ENCODE assay signal across 25 cellular contexts in genomic region chr14:102817318-102817717, GRCh38. TPM values are rescaled to one million over a fixed set of nuclear protein-coding genes. Genes with fewer than 3 reads are reported as not detected.
DNase-seq lines count a peak whose midpoint lies in the region; ATAC-seq and TF ChIP-seq lines count a peak whose summit lies in the region.
"Had no signal": no experiment of that assay in that cellular context is flagged by ENCODE, and none has a peak within 500 bp of the region (broad histone marks: within the 10 kb centered on the region; RNA-seq: fewer than 3 reads in every experiment).

No MANE protein-coding gene starts in this region.

- H3K9me3 ChIP-seq in CD4-positive, alpha-beta T cell (ENCODE audit: control insufficient read depth, low read length), result no peaks in the 10 kb centered on the region
- no peaks in the 10 kb centered on the region for H3K9me3 ChIP-seq in right lobe of liver
- H3K9me3 ChIP-seq: heart left ventricle, suprapubic skin had no signal

- H3K9me3 Mint-ChIP-seq in activated CD8-positive, alpha-beta T cell treated with anti-CD3 and anti-CD28 coated beads for 36 hours, result no peaks in the 10 kb centered on the region
- H3K9me3 Mint-ChIP-seq in activated CD8-positive, alpha-beta T cell treated with anti-CD3 and anti-CD28 coated beads, Interleukin-2, amount 10 ng/mL, durations not matched to agents 7 days and 5 days (ENCODE audit: insufficient read depth), result no peaks in the 10 kb centered on the region
- H3K9me3 Mint-ChIP-seq in CD4-positive, alpha-beta T cell, result no peaks in the 10 kb centered on the region
- no peaks in the 10 kb centered on the region for H3K9me3 Mint-ChIP-seq in WTC11

- ATAC-seq in activated CD8-positive, alpha-beta T cell treated with anti-CD3 and anti-CD28 coated beads for 36 hours, result no peak
- no peak for ATAC-seq in activated CD8-positive, alpha-beta T cell treated with anti-CD3 and anti-CD28 coated beads, Interleukin-2, amount 10 ng/mL, durations not matched to agents 7 days and 5 days
- ATAC-seq in CD4-positive, alpha-beta T cell (ENCODE audit: poor library complexity), result no peak
- ATAC-seq in WTC11 (no peak), right lobe of liver (peak; percentile 57 to 83 (median 80)), Right ventricle myocardium superior (ENCODE audit: poor library complexity) (no peak)
- ATAC-seq: heart left ventricle, SK-N-SH treated with all-trans-retinoic acid at 6 μM for 48 hours had no signal

- H3K4me3 ChIP-seq in right lobe of liver, result no peak overlapping the region
- H3K4me3 ChIP-seq: HAP-1, heart left ventricle, suprapubic skin had no signal

- no peaks in the 10 kb centered on the region for H3K36me3 ChIP-seq in right lobe of liver
- H3K36me3 ChIP-seq: brain microvascular endothelial cell, HAP-1, heart left ventricle, suprapubic skin, WERI-Rb-1 had no signal

- peaks cover 0 to 26% (median 6%) of the 10 kb centered on the region in 4 donors for H3K4me1 ChIP-seq in right lobe of liver

- peaks cover 75% of the 10 kb centered on the region for H3K4me1 Mint-ChIP-seq in activated CD8-positive, alpha-beta T cell treated with anti-CD3 and anti-CD28 coated beads for 36 hours (ENCODE audit: low read depth)
- H3K4me1 Mint-ChIP-seq in activated CD8-positive, alpha-beta T cell treated with anti-CD3 and anti-CD28 coated beads, Interleukin-2, amount 10 ng/mL, durations not matched to agents 7 days and 5 days (ENCODE audit: low read depth), result peaks cover 48% of the 10 kb centered on the region
- peaks cover 77% of the 10 kb centered on the region for H3K4me1 Mint-ChIP-seq in CD4-positive, alpha-beta T cell (ENCODE audit: low read depth)
- peaks cover 22% of the 10 kb centered on the region for H3K4me1 Mint-ChIP-seq in WTC11

- WGBS in right lobe of liver (ENCODE audit: insufficient coverage, low coverage, low lambda C conversion rate, missing lambda C conversion rate), result 40% methylated on average over 2 of the region's 2 CpGs

- DNase-seq in activated CD8-positive, alpha-beta T cell treated with anti-CD3 and anti-CD28 coated beads for 36 hours, result no peak
- no peak for DNase-seq in activated CD8-positive, alpha-beta T cell treated with anti-CD3 and anti-CD28 coated beads, Interleukin-2, amount 10 ng/mL, durations not matched to agents 7 days and 5 days
- DNase-seq in CD4-positive, alpha-beta T cell, result no peak
- no peak for DNase-seq in WTC11 (ENCODE audit: low spot score)
- peak in 1 of 3 donors; percentile 68 for DNase-seq in right lobe of liver
- no peak for DNase-seq in NCI-H2171 treated with DMSO at 0.1 percent for 48 hours (lab: John Stamatoyannopoulos, UW)
- no peak for DNase-seq in GM10266 (ENCODE audit: extremely low spot score)
- DNase-seq in Right ventricle myocardium superior, result no peak
- DNase-seq: activated CD4-positive, alpha-beta T cell treated with anti-CD3 and anti-CD28 coated beads, Interleukin-2, amount 50 U/mL, for 48 hours; AML-193; brain microvascular endothelial cell; DMS79 treated with DMSO at 0.1 percent for 48 hours; effector CD4-positive, alpha-beta T cell; erythroblast; heart left ventricle; NCI-H1105; NCI-H2029 treated with DMSO at 0.1 percent for 48 hours; NCI-H774; occipital lobe; T-helper 9 cell; WERI-Rb-1 had no signal

- no peak overlapping the region for H3K27ac ChIP-seq in CD4-positive, alpha-beta T cell (ENCODE audit: low read depth, low read length)
- peak overlapping the region in 2 of 3 donors; percentile 33 to 52 for H3K27ac ChIP-seq in right lobe of liver
- H3K27ac ChIP-seq: brain microvascular endothelial cell, heart left ventricle, HL-60, suprapubic skin, WERI-Rb-1 had no signal

- intact Hi-C loops in activated CD8-positive, alpha-beta T cell treated with anti-CD3 and anti-CD28 coated beads for 36 hours (cut with micrococcal nuclease), result loop anchor here (5.0 kb wide), 1 partner anchor 40 kb away; the partner anchor contains the start of gene TRAF3
- intact Hi-C loops in CD4-positive, alpha-beta T cell (cut with DNase I, micrococcal nuclease), result loop anchor here in 1 of 2 experiments (5.0 kb wide), 1 partner anchor 40 kb away; the partner anchor contains the start of gene TRAF3
- intact Hi-C loops in right lobe of liver (cut with DNase I), result no loop called here
- intact Hi-C loops in Right ventricle myocardium superior (cut with DNase I), result no loop called here

- H3K4me3 Mint-ChIP-seq in activated CD8-positive, alpha-beta T cell treated with anti-CD3 and anti-CD28 coated beads for 36 hours, result no peak overlapping the region
- no peak overlapping the region for H3K4me3 Mint-ChIP-seq in activated CD8-positive, alpha-beta T cell treated with anti-CD3 and anti-CD28 coated beads, Interleukin-2, amount 10 ng/mL, durations not matched to agents 7 days and 5 days
- no peak overlapping the region for H3K4me3 Mint-ChIP-seq in CD4-positive, alpha-beta T cell
- H3K4me3 Mint-ChIP-seq in WTC11, result no peak overlapping the region

- peak overlapping the region; percentile 59 for H3K27ac Mint-ChIP-seq in activated CD8-positive, alpha-beta T cell treated with anti-CD3 and anti-CD28 coated beads for 36 hours
- H3K27ac Mint-ChIP-seq in activated CD8-positive, alpha-beta T cell treated with anti-CD3 and anti-CD28 coated beads, Interleukin-2, amount 10 ng/mL, durations not matched to agents 7 days and 5 days, result no peak overlapping the region
- peak overlapping the region; percentile 43 for H3K27ac Mint-ChIP-seq in CD4-positive, alpha-beta T cell
- H3K27ac Mint-ChIP-seq in WTC11, result peak overlapping the region; percentile 25; the same call in 1 of the 2 replicates

- TF ChIP-seq POLR2A in right lobe of liver (IDR thresholded peaks at IDR 0.05), result no peak

- POLR2A ChIA-PET in activated CD8-positive, alpha-beta T cell treated with anti-CD3 and anti-CD28 coated beads for 36 hours (lab: Charles Lee), result interaction anchor here (0.9 to 1.5 kb wide), 2 partner anchors 11 to 21 kb away, joined by 3 to 5 read pairs; no protein-coding TSS in a partner anchor
- POLR2A ChIA-PET in activated CD8-positive, alpha-beta T cell treated with anti-CD3 and anti-CD28 coated beads, Interleukin-2, amount 10 ng/mL, durations not matched to agents 7 days and 5 days (lab: Charles Lee), result no interaction called here
- POLR2A ChIA-PET in CD4-positive, alpha-beta T cell (lab: Charles Lee), result no interaction called here
- POLR2A ChIA-PET in WTC11 (lab: Charles Lee), result no interaction called here

- H3K36me3 Mint-ChIP-seq in activated CD8-positive, alpha-beta T cell treated with anti-CD3 and anti-CD28 coated beads for 36 hours (ENCODE audit: low read depth), result peaks cover 44% of the 10 kb centered on the region
- peaks cover 17% of the 10 kb centered on the region for H3K36me3 Mint-ChIP-seq in activated CD8-positive, alpha-beta T cell treated with anti-CD3 and anti-CD28 coated beads, Interleukin-2, amount 10 ng/mL, durations not matched to agents 7 days and 5 days (ENCODE audit: low read depth)
- H3K36me3 Mint-ChIP-seq in CD4-positive, alpha-beta T cell (ENCODE audit: low read depth), result peaks cover 41% of the 10 kb centered on the region
- no peaks in the 10 kb centered on the region for H3K36me3 Mint-ChIP-seq in WTC11

- H3K27me3 Mint-ChIP-seq in activated CD8-positive, alpha-beta T cell treated with anti-CD3 and anti-CD28 coated beads for 36 hours, result no peaks in the 10 kb centered on the region
- H3K27me3 Mint-ChIP-seq in activated CD8-positive, alpha-beta T cell treated with anti-CD3 and anti-CD28 coated beads, Interleukin-2, amount 10 ng/mL, durations not matched to agents 7 days and 5 days (ENCODE audit: low read depth), result no peaks in the 10 kb centered on the region
- H3K27me3 Mint-ChIP-seq in CD4-positive, alpha-beta T cell, result no peaks in the 10 kb centered on the region
- no peaks in the 10 kb centered on the region for H3K27me3 Mint-ChIP-seq in WTC11 (ENCODE audit: low read depth)

- H3K27me3 ChIP-seq in CD4-positive, alpha-beta T cell (ENCODE audit: control insufficient read depth, insufficient read depth, low read length), result no peaks in the 10 kb centered on the region
- no peaks in the 10 kb centered on the region for H3K27me3 ChIP-seq in right lobe of liver
- H3K27me3 ChIP-seq: brain microvascular endothelial cell, heart left ventricle, suprapubic skin had no signal

- CTCF ChIA-PET in activated CD8-positive, alpha-beta T cell treated with anti-CD3 and anti-CD28 coated beads for 36 hours (lab: Charles Lee), result interaction anchor here (1.2 to 1.7 kb wide), 2 partner anchors 9 to 43 kb away, joined by 5 read pairs; no protein-coding TSS in a partner anchor
- CTCF ChIA-PET in activated CD8-positive, alpha-beta T cell treated with anti-CD3 and anti-CD28 coated beads, Interleukin-2, amount 10 ng/mL, durations not matched to agents 7 days and 5 days (lab: Charles Lee), result interaction anchor here (1.2 to 2.9 kb wide), 4 partner anchors 21 to 124 kb away, joined by 3 to 11 read pairs (median 4); no protein-coding TSS in a partner anchor
- CTCF ChIA-PET in CD4-positive, alpha-beta T cell (lab: Charles Lee), result interaction anchor here (1.0 kb wide), 1 partner anchor 43 kb away, joined by 4 read pairs; no protein-coding TSS in a partner anchor
- CTCF ChIA-PET in WTC11 (lab: Charles Lee), result interaction anchor here (1.0 to 1.1 kb wide), 2 partner anchors 32 to 43 kb away, joined by 3 to 4 read pairs; no protein-coding TSS in a partner anchor

- TF ChIP-seq CTCF in activated CD8-positive, alpha-beta T cell treated with anti-CD3 and anti-CD28 coated beads for 36 hours (IDR thresholded peaks at IDR 0.05), result no peak
- no peak for TF ChIP-seq CTCF in CD4-positive, alpha-beta T cell (IDR thresholded peaks at IDR 0.05)
- no peak for TF ChIP-seq CTCF in WTC11 (IDR thresholded peaks at IDR 0.05)
- no peak for TF ChIP-seq CTCF in right lobe of liver (IDR thresholded peaks at IDR 0.05)
- TF ChIP-seq CTCF in GM10266 (IDR thresholded peaks at IDR 0.05; ENCODE audit: control insufficient read depth, insufficient read depth, low read depth, missing control alignments), result no peak

TF ChIP-seq in WTC11, 78 proteins besides CTCF, POLR2A, EP300 and RAD21 (continues in another document):
- TF ChIP-seq KAT7 (CRISPR knock-in tag; IDR thresholded peaks at IDR 0.05; ENCODE audit: borderline replicate concordance), result no peak
- no peak for TF ChIP-seq MLX (CRISPR knock-in tag; IDR thresholded peaks at IDR 0.05)
- no peak for TF ChIP-seq SMAD3 (CRISPR knock-in tag; IDR thresholded peaks at IDR 0.05; ENCODE audit: borderline replicate concordance)
- no peak for TF ChIP-seq PRRX2 (CRISPR knock-in tag; IDR thresholded peaks at IDR 0.05)

RNA-seq across cellular contexts. Expression of gene TRAF3, which starts 40.1 kb away (rescaled TPM):
- total RNA-seq in activated CD8-positive, alpha-beta T cell treated with anti-CD3 and anti-CD28 coated beads for 36 hours, result 10 to 100 TPM; 39.1 to 40.2 TPM
- total RNA-seq in activated CD8-positive, alpha-beta T cell treated with anti-CD3 and anti-CD28 coated beads, Interleukin-2, amount 10 ng/mL, durations not matched to agents 7 days and 5 days, result 10 to 100 TPM; 28.9 to 31.0 TPM
- 10 to 100 TPM; 27.1 to 32.4 TPM for total RNA-seq in CD4-positive, alpha-beta T cell
- 8.2 to 11.2 TPM (median 9.6 TPM) in 3 replicates for total RNA-seq in WTC11 (2021)
- 10 to 100 TPM in 1 of 6 experiments, 1 to 10 TPM in 5; 5.6 to 10.5 (median 8.3) TPM for total RNA-seq in right lobe of liver
- 9.8 TPM for total RNA-seq in Right ventricle myocardium superior

Comparison
In these comparisons a context has a peak if more than half of its experiments do, and no peak if none do; other contexts are left out.
1. ATAC-seq: peak in right lobe of liver (4 of 4); none in activated CD8-positive, alpha-beta T cell treated with anti-CD3 and anti-CD28 coated beads for 36 hours (single experiment), activated CD8-positive, alpha-beta T cell treated with anti-CD3 and anti-CD28 coated beads, Interleukin-2, amount 10 ng/mL, durations not matched to agents 7 days and 5 days (single experiment), CD4-positive, alpha-beta T cell (single experiment), WTC11 (single experiment) and Right ventricle myocardium superior (single experiment).